In the genomic region with DNA sequence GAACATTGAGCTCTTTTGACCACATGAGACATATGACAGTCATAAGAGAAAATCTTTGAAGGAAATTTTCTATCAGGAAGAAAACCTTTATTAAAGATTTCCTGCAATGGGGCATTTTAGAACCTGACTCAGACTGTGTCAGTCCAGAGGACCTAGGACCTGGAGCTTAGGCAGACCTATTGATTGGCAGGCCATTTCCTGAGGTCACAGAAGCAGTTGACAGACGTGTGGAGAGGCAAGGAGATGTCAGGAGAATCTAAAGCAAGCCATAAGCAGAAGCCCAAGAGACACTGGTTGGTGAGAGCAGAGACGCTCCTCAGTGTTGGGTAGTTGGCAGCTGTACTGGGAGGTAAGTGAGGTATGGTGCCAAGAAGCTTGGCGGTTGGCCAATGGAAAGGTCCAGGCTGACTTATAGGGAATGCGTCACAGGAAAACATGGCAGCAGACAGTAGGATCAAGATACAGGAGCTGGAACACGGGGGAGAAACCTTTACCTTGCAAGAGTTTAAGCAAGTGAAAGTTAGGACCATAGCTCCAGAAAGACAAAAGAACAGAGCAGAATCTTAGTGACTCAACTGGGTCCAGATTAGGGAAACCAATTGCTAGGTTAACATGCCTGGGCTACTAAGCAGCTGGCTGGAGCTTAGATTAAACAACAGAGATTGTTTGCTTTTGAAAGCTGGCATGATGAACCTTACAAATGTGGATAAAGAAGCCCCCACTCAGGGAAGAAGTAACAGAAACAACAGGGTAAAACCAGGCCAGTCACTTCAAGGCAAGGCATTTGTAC, we compare ENCODE assay signal across 1 cellular context.
TF ChIP-seq lines count a peak whose summit lies in the region.

No MANE protein-coding gene starts in this region.

TF ChIP-seq in K562, 482 proteins besides CTCF, POLR2A, EP300 and RAD21 (continued from another document):
- TF ChIP-seq, protein P1, sequence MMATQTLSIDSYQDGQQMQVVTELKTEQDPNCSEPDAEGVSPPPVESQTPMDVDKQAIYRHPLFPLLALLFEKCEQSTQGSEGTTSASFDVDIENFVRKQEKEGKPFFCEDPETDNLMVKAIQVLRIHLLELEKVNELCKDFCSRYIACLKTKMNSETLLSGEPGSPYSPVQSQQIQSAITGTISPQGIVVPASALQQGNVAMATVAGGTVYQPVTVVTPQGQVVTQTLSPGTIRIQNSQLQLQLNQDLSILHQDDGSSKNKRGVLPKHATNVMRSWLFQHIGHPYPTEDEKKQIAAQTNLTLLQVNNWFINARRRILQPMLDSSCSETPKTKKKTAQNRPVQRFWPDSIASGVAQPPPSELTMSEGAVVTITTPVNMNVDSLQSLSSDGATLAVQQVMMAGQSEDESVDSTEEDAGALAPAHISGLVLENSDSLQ (IDR thresholded peaks at IDR 0.05) = peak; percentile 40; the same call in 1 of the 2 replicates
- no peak for TF ChIP-seq CXXC5 (CRISPR knock-in tag; IDR thresholded peaks at IDR 0.05)
- TF ChIP-seq SLC30A9 (CRISPR knock-in tag; IDR thresholded peaks at IDR 0.05) = no peak
- TF ChIP-seq, protein P2, sequence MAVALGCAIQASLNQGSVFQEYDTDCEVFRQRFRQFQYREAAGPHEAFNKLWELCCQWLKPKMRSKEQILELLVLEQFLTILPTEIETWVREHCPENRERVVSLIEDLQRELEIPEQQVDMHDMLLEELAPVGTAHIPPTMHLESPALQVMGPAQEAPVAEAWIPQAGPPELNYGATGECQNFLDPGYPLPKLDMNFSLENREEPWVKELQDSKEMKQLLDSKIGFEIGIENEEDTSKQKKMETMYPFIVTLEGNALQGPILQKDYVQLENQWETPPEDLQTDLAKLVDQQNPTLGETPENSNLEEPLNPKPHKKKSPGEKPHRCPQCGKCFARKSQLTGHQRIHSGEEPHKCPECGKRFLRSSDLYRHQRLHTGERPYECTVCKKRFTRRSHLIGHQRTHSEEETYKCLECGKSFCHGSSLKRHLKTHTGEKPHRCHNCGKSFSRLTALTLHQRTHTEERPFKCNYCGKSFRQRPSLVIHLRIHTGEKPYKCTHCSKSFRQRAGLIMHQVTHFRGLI (CRISPR knock-in tag; IDR thresholded peaks at IDR 0.05) = no peak
- TF ChIP-seq HMG20B (CRISPR knock-in tag; IDR thresholded peaks at IDR 0.05) = no peak
TF ChIP-seq in K562: peak in this region for 1.
